Comparison of ENCODE assay signal across 20 cellular contexts in genomic region chr12:113052326-113052725, GRCh38. TPM values are rescaled to one million over a fixed set of nuclear protein-coding genes. Genes with fewer than 3 reads are reported as not detected.
"Had no signal": no experiment of that assay in that cellular context is flagged by ENCODE, and none has a peak within 500 bp of the region (broad histone marks: within the 10 kb centered on the region; RNA-seq: fewer than 3 reads in every experiment).

No MANE protein-coding gene starts in this region.

- H3K4me3 ChIP-seq: esophagus squamous epithelium, left lung, prostate gland had no signal

- DNase-seq: activated CD4-positive, alpha-beta T cell treated with anti-CD3 and anti-CD28 coated beads, Interleukin-2, amount 10 ng/mL, durations not matched to agents 7 days and 5 days; activated CD4-positive, CD25-positive, alpha-beta regulatory T cell; activated naive CD4-positive, alpha-beta T cell; activated naive CD8-positive, alpha-beta T cell treated with anti-CD3 and anti-CD28 coated beads, Interleukin-2, amount 10 ng/mL, durations not matched to agents 7 days and 5 days; cortex of kidney; effector CD8-positive, alpha-beta T cell; esophagus squamous epithelium; hippocampal formation; kidney; left lung; right cardiac atrium; small intestine; stimulated activated CD4-positive, alpha-beta T cell treated with anti-CD3 and anti-CD28 coated beads, Interleukin-4, amount 100 ng/mL, for 4 hours; stimulated activated CD8-positive, alpha-beta memory T cell treated with anti-CD3 and anti-CD28 coated beads, Interleukin-4, amount 100 ng/mL, for 48 hours; stimulated activated naive CD8-positive, alpha-beta T cell treated with anti-CD3 and anti-CD28 coated beads, Interleukin-15, amount 100 ng/mL, for 72 hours had no signal

- H3K4me3 Mint-ChIP-seq: activated CD4-positive, alpha-beta T cell treated with anti-CD3 and anti-CD28 coated beads, Interleukin-2, amount 10 ng/mL, durations not matched to agents 7 days and 5 days; activated naive CD8-positive, alpha-beta T cell treated with anti-CD3 and anti-CD28 coated beads, Interleukin-2, amount 10 ng/mL, durations not matched to agents 7 days and 5 days; brain; nephron; stimulated activated naive CD8-positive, alpha-beta T cell treated with anti-CD3 and anti-CD28 coated beads, Interleukin-15, amount 100 ng/mL, for 72 hours; T-helper 2 cell treated with Interferon-gamma antibody and Interleukin-4, amounts not matched to agents 5 μg/mL and 100 μg/mL, for 36 hours had no signal

- H3K36me3 Mint-ChIP-seq: activated naive CD8-positive, alpha-beta T cell treated with anti-CD3 and anti-CD28 coated beads, Interleukin-2, amount 10 ng/mL, durations not matched to agents 7 days and 5 days; brain had no signal

- H3K27me3 Mint-ChIP-seq: stimulated activated naive CD8-positive, alpha-beta T cell treated with anti-CD3 and anti-CD28 coated beads, Interleukin-15, amount 100 ng/mL, for 72 hours had no signal

- H3K27ac Mint-ChIP-seq: activated CD4-positive, alpha-beta T cell treated with anti-CD3 and anti-CD28 coated beads, Interleukin-2, amount 10 ng/mL, durations not matched to agents 7 days and 5 days; activated naive CD8-positive, alpha-beta T cell treated with anti-CD3 and anti-CD28 coated beads, Interleukin-2, amount 10 ng/mL, durations not matched to agents 7 days and 5 days; brain; nephron; T-helper 2 cell treated with Interferon-gamma antibody and Interleukin-4, amounts not matched to agents 5 μg/mL and 100 μg/mL, for 36 hours had no signal

- H3K27ac ChIP-seq: esophagus squamous epithelium, left lung, prostate gland had no signal

- ATAC-seq: left lung; right cardiac atrium; stimulated activated naive CD8-positive, alpha-beta T cell treated with anti-CD3 and anti-CD28 coated beads, Interleukin-15, amount 100 ng/mL, for 72 hours had no signal

- H3K9me3 ChIP-seq: esophagus squamous epithelium, left lung, prostate gland had no signal

- H3K4me1 Mint-ChIP-seq: nephron had no signal

- H3K36me3 ChIP-seq: esophagus squamous epithelium, left lung, prostate gland had no signal

- H3K9me3 Mint-ChIP-seq: activated CD4-positive, alpha-beta T cell treated with anti-CD3 and anti-CD28 coated beads, Interleukin-2, amount 10 ng/mL, durations not matched to agents 7 days and 5 days; activated naive CD8-positive, alpha-beta T cell treated with anti-CD3 and anti-CD28 coated beads, Interleukin-2, amount 10 ng/mL, durations not matched to agents 7 days and 5 days; brain; stimulated activated naive CD8-positive, alpha-beta T cell treated with anti-CD3 and anti-CD28 coated beads, Interleukin-15, amount 100 ng/mL, for 72 hours; T-helper 2 cell treated with Interferon-gamma antibody and Interleukin-4, amounts not matched to agents 5 μg/mL and 100 μg/mL, for 36 hours had no signal

RNA-seq across cellular contexts. Expression of gene DTX1, which starts 4.2 kb away (rescaled TPM):
- total RNA-seq: fibroblast of villous mesenchyme had no signal
